ENCODE assay signal across 1 cellular context in genomic region chr2:28751956-28752607, GRCh38.
TF ChIP-seq lines count a peak whose summit lies in the region.

No MANE protein-coding gene starts in this region.

TF ChIP-seq in HepG2, 621 proteins besides CTCF, POLR2A, EP300 and RAD21 (continued from another document and continues in another):
- TF ChIP-seq, protein P1, sequence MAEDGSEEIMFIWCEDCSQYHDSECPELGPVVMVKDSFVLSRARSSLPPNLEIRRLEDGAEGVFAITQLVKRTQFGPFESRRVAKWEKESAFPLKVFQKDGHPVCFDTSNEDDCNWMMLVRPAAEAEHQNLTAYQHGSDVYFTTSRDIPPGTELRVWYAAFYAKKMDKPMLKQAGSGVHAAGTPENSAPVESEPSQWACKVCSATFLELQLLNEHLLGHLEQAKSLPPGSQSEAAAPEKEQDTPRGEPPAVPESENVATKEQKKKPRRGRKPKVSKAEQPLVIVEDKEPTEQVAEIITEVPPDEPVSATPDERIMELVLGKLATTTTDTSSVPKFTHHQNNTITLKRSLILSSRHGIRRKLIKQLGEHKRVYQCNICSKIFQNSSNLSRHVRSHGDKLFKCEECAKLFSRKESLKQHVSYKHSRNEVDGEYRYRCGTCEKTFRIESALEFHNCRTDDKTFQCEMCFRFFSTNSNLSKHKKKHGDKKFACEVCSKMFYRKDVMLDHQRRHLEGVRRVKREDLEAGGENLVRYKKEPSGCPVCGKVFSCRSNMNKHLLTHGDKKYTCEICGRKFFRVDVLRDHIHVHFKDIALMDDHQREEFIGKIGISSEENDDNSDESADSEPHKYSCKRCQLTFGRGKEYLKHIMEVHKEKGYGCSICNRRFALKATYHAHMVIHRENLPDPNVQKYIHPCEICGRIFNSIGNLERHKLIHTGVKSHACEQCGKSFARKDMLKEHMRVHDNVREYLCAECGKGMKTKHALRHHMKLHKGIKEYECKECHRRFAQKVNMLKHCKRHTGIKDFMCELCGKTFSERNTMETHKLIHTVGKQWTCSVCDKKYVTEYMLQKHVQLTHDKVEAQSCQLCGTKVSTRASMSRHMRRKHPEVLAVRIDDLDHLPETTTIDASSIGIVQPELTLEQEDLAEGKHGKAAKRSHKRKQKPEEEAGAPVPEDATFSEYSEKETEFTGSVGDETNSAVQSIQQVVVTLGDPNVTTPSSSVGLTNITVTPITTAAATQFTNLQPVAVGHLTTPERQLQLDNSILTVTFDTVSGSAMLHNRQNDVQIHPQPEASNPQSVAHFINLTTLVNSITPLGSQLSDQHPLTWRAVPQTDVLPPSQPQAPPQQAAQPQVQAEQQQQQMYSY (CRISPR knock-in tag; IDR thresholded peaks at IDR 0.05) = no peak
- TF ChIP-seq RCOR2 (CRISPR knock-in tag; IDR thresholded peaks at IDR 0.05) (no peak), ZKSCAN1 (IDR thresholded peaks at IDR 0.05; ENCODE audit: low read length) (no peak), ZNF572 (CRISPR knock-in tag; IDR thresholded peaks at IDR 0.05) (no peak), ZNF567 (CRISPR knock-in tag; IDR thresholded peaks at IDR 0.05; ENCODE audit: borderline replicate concordance) (no peak), ZIK1 (CRISPR knock-in tag; IDR thresholded peaks at IDR 0.05; ENCODE audit: borderline replicate concordance, low read depth) (no peak), ZNF749 (CRISPR knock-in tag; IDR thresholded peaks at IDR 0.05; ENCODE audit: borderline replicate concordance) (peak; percentile 17; the same call in 1 of the 2 replicates), FOXP1 (IDR thresholded peaks at IDR 0.05) (no peak), FOXP1 (CRISPR knock-in tag; IDR thresholded peaks at IDR 0.05) (peak; percentile 60; the same call in 1 of the 2 replicates), MLX (CRISPR knock-in tag; IDR thresholded peaks at IDR 0.05) (0 out of 2 replicates have a peak, but pooled peaks have one; percentile 1), ZNF446 (CRISPR knock-in tag; IDR thresholded peaks at IDR 0.05) (peak; percentile 94), AGO2 (optimal IDR thresholded peaks at IDR 0.05; ENCODE audit: low read depth, low read length) (peak; percentile 87), GATA4 (IDR thresholded peaks at IDR 0.05; ENCODE audit: borderline replicate concordance, low read depth) (no peak), SYNCRIP (IDR thresholded peaks at IDR 0.05; ENCODE audit: insufficient read depth, low read depth, low read length) (no peak), ZNF772 (CRISPR knock-in tag; IDR thresholded peaks at IDR 0.05) (peak; percentile 4; the same call in 1 of the 2 replicates), ZNF816 (CRISPR knock-in tag; IDR thresholded peaks at IDR 0.05; ENCODE audit: borderline replicate concordance) (no peak), U2AF1 (optimal IDR thresholded peaks at IDR 0.05; ENCODE audit: low read depth, low read length) (peak; percentile 54), CENPX (CRISPR knock-in tag; IDR thresholded peaks at IDR 0.05) (no peak), ZNF549 (CRISPR knock-in tag; IDR thresholded peaks at IDR 0.05) (no peak), HCFC1 (IDR thresholded peaks at IDR 0.05; ENCODE audit: low read depth, low read length) (no peak), ZNF282 (IDR thresholded peaks at IDR 0.05; ENCODE audit: partially characterized antibody) (no peak), NFYC (CRISPR knock-in tag; IDR thresholded peaks at IDR 0.05) (no peak), ZNF781 (CRISPR knock-in tag; IDR thresholded peaks at IDR 0.05; ENCODE audit: borderline replicate concordance, not compliant biosample characterization) (no peak), AGO1 (IDR thresholded peaks at IDR 0.05; ENCODE audit: low read depth, low read length, poor library complexity, severe bottlenecking) (no peak), ZNF296 (CRISPR knock-in tag; conservative IDR thresholded peaks at IDR 0.05) (0 out of 2 replicates have a peak, but pooled peaks have one; percentile 25), ZNF317 (CRISPR knock-in tag; IDR thresholded peaks at IDR 0.05) (no peak), NR1H2 (CRISPR knock-in tag; IDR thresholded peaks at IDR 0.05; ENCODE audit: borderline replicate concordance, low read depth) (peak; percentile 83), ZNF329 (CRISPR knock-in tag; IDR thresholded peaks at IDR 0.05; ENCODE audit: low read depth) (no peak), ZNF614 (CRISPR knock-in tag; IDR thresholded peaks at IDR 0.05; ENCODE audit: borderline replicate concordance) (0 out of 2 replicates have a peak, but pooled peaks have one; percentile 10), NCOA1 (CRISPR knock-in tag; IDR thresholded peaks at IDR 0.05) (no peak), ZNF557 (CRISPR knock-in tag; IDR thresholded peaks at IDR 0.05) (no peak), ZBTB38 (CRISPR knock-in tag; IDR thresholded peaks at IDR 0.05) (no peak), ELF1 (CRISPR knock-in tag; IDR thresholded peaks at IDR 0.05) (no peak), HMGXB3 (CRISPR knock-in tag; IDR thresholded peaks at IDR 0.05; ENCODE audit: borderline replicate concordance) (no peak), ZNF605 (CRISPR knock-in tag; IDR thresholded peaks at IDR 0.05) (peak; percentile 57; the same call in 1 of the 2 replicates)
- TF ChIP-seq, protein P2, sequence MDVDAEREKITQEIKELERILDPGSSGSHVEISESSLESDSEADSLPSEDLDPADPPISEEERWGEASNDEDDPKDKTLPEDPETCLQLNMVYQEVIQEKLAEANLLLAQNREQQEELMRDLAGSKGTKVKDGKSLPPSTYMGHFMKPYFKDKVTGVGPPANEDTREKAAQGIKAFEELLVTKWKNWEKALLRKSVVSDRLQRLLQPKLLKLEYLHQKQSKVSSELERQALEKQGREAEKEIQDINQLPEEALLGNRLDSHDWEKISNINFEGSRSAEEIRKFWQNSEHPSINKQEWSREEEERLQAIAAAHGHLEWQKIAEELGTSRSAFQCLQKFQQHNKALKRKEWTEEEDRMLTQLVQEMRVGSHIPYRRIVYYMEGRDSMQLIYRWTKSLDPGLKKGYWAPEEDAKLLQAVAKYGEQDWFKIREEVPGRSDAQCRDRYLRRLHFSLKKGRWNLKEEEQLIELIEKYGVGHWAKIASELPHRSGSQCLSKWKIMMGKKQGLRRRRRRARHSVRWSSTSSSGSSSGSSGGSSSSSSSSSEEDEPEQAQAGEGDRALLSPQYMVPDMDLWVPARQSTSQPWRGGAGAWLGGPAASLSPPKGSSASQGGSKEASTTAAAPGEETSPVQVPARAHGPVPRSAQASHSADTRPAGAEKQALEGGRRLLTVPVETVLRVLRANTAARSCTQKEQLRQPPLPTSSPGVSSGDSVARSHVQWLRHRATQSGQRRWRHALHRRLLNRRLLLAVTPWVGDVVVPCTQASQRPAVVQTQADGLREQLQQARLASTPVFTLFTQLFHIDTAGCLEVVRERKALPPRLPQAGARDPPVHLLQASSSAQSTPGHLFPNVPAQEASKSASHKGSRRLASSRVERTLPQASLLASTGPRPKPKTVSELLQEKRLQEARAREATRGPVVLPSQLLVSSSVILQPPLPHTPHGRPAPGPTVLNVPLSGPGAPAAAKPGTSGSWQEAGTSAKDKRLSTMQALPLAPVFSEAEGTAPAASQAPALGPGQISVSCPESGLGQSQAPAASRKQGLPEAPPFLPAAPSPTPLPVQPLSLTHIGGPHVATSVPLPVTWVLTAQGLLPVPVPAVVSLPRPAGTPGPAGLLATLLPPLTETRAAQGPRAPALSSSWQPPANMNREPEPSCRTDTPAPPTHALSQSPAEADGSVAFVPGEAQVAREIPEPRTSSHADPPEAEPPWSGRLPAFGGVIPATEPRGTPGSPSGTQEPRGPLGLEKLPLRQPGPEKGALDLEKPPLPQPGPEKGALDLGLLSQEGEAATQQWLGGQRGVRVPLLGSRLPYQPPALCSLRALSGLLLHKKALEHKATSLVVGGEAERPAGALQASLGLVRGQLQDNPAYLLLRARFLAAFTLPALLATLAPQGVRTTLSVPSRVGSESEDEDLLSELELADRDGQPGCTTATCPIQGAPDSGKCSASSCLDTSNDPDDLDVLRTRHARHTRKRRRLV (CRISPR knock-in tag; IDR thresholded peaks at IDR 0.05) = no peak
- TF ChIP-seq, protein P3, sequence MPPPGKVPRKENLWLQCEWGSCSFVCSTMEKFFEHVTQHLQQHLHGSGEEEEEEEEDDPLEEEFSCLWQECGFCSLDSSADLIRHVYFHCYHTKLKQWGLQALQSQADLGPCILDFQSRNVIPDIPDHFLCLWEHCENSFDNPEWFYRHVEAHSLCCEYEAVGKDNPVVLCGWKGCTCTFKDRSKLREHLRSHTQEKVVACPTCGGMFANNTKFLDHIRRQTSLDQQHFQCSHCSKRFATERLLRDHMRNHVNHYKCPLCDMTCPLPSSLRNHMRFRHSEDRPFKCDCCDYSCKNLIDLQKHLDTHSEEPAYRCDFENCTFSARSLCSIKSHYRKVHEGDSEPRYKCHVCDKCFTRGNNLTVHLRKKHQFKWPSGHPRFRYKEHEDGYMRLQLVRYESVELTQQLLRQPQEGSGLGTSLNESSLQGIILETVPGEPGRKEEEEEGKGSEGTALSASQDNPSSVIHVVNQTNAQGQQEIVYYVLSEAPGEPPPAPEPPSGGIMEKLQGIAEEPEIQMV (CRISPR knock-in tag; IDR thresholded peaks at IDR 0.05; ENCODE audit: low read depth) = no peak
- TF ChIP-seq, protein P4, sequence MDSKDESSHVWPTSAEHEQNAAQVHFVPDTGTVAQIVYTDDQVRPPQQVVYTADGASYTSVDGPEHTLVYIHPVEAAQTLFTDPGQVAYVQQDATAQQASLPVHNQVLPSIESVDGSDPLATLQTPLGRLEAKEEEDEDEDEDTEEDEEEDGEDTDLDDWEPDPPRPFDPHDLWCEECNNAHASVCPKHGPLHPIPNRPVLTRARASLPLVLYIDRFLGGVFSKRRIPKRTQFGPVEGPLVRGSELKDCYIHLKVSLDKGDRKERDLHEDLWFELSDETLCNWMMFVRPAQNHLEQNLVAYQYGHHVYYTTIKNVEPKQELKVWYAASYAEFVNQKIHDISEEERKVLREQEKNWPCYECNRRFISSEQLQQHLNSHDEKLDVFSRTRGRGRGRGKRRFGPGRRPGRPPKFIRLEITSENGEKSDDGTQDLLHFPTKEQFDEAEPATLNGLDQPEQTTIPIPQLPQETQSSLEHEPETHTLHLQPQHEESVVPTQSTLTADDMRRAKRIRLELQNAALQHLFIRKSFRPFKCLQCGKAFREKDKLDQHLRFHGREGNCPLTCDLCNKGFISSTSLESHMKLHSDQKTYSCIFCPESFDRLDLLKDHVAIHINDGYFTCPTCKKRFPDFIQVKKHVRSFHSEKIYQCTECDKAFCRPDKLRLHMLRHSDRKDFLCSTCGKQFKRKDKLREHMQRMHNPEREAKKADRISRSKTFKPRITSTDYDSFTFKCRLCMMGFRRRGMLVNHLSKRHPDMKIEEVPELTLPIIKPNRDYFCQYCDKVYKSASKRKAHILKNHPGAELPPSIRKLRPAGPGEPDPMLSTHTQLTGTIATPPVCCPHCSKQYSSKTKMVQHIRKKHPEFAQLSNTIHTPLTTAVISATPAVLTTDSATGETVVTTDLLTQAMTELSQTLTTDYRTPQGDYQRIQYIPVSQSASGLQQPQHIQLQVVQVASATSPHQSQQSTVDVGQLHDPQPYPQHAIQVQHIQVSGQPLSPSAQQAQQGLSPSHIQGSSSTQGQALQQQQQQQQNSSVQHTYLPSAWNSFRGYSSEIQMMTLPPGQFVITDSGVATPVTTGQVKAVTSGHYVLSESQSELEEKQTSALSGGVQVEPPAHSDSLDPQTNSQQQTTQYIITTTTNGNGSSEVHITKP (CRISPR knock-in tag; IDR thresholded peaks at IDR 0.05; ENCODE audit: low read depth) = no peak
- TF ChIP-seq, protein P5, sequence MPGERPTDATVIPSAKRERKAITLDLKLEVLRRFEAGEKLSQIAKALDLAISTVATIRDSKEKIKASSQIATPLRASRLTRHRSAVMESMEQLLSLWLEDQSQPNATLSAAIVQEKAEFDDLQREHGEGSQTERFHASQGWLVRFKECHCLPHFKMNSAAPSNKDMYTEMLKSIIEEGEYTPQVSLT (CRISPR knock-in tag; IDR thresholded peaks at IDR 0.05; ENCODE audit: borderline replicate concordance, low read depth) = no peak
- TF ChIP-seq, protein P6, sequence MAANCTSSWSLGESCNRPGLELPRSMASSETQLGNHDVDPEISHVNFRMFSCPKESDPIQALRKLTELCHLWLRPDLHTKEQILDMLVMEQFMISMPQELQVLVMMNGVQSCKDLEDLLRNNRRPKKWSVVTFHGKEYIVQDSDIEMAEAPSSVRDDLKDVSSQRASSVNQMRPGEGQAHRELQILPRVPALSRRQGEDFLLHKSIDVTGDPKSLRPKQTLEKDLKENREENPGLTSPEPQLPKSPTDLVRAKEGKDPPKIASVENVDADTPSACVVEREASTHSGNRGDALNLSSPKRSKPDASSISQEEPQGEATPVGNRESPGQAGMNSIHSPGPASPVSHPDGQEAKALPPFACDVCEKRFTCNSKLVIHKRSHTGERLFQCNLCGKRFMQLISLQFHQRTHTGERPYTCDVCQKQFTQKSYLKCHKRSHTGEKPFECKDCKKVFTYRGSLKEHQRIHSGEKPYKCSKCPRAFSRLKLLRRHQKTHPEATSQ (CRISPR knock-in tag; IDR thresholded peaks at IDR 0.05; ENCODE audit: borderline replicate concordance) = no peak
- TF ChIP-seq, protein P7, sequence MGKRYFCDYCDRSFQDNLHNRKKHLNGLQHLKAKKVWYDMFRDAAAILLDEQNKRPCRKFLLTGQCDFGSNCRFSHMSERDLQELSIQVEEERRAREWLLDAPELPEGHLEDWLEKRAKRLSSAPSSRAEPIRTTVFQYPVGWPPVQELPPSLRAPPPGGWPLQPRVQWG (CRISPR knock-in tag; IDR thresholded peaks at IDR 0.05; ENCODE audit: borderline replicate concordance, low read depth) = no peak; the same call in 1 of the 2 replicates
